ENCODE assay signal across 10 cellular contexts in the genomic region with DNA sequence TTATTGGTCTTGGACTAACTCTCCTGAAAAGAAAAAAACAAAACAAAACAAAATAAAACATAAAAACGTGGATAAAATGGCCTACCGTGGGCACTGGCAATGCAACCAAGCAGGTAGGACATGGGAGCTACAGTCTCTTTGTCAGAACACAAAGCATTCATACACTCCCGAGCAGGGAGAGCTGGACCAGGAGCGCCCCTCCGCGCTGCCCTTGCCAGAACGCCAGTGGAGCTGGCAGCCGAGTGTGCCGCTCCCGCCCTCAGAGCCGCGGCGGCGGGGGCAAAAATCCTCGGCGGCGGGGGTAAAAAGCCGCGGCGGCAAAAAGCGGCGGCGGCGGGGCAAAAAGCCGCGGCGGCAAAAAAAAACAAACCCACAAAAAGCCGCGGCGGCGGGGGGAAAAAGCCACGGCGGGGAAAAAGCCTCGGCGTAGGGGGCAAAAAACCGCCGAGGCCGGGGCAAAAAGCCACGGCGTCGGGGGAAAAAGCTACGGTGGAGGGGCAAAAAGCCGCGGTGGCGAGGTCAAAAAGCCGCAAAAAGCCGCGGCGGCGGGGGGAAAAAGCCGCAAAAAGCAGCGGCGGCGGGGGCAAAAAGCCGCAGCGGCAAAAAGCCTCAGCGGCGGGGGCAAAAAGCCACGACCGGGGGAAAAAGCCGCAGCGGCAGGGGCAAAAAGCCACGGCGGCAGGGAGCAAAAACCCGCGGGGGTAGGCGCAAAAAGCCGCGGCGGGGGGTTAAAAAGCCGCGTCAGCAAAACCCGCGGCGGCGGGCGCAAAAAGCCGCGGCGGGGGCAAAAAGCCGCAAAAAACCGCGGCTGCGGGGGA.
DNase-seq lines count a peak whose midpoint lies in the region; ATAC-seq and TF ChIP-seq lines count a peak whose summit lies in the region.
"Had no signal": no experiment of that assay in that cellular context is flagged by ENCODE, and none has a peak within 500 bp of the region (broad histone marks: within the 10 kb centered on the region; RNA-seq: fewer than 3 reads in every experiment).

No MANE protein-coding gene starts in this region.

- peak overlapping the region; percentile 45 for H3K4me3 Mint-ChIP-seq in activated CD4-positive, alpha-beta T cell treated with anti-CD3 and anti-CD28 coated beads, Interleukin-2, amount 10 ng/mL, durations not matched to agents 7 days and 5 days
- H3K4me3 Mint-ChIP-seq in GM23338: no peak overlapping the region
- H3K4me3 Mint-ChIP-seq: brain had no signal

- H3K4me3 ChIP-seq in tibial artery (peak overlapping the region; percentile 38 to 53), GM23338 (no peak overlapping the region)

- H3K4me2 ChIP-seq in GM23338: no peak overlapping the region

- POLR2A ChIA-PET in activated CD4-positive, alpha-beta T cell treated with anti-CD3 and anti-CD28 coated beads, Interleukin-2, amount 10 ng/mL, durations not matched to agents 7 days and 5 days (lab: Charles Lee): no interaction called here

- no peaks in the 10 kb centered on the region for H3K79me2 ChIP-seq in GM23338 (replicated peaks; ENCODE audit: insufficient read depth)

- peaks cover 0 to 18% (median 0%) of the 10 kb centered on the region in 3 donors for H3K9me3 ChIP-seq in tibial artery

- peaks cover 0 to 15% (median 7%) of the 10 kb centered on the region in 4 donors for H3K4me1 ChIP-seq in tibial artery
- no peaks in the 10 kb centered on the region for H3K4me1 ChIP-seq in GM23338 (ENCODE audit: insufficient read depth)

- H3K27ac ChIP-seq in tibial artery: no peak overlapping the region
- H3K27ac ChIP-seq in GM23338 (ENCODE audit: low read depth): no peak overlapping the region

- in situ Hi-C loops in SK-MEL-5 (cut with HindIII; ENCODE audit: low pct_unique_long_range_greater_than_20kb, low sequenced_read_pairs): no loop called here

- intact Hi-C loops in tibial artery (cut with DNase I; ENCODE audit: low total_unique reads): no loop called here

- H3K27ac Mint-ChIP-seq in activated CD4-positive, alpha-beta T cell treated with anti-CD3 and anti-CD28 coated beads, Interleukin-2, amount 10 ng/mL, durations not matched to agents 7 days and 5 days: peak overlapping the region; percentile 66
- H3K27ac Mint-ChIP-seq in GM23338: no peak overlapping the region
- H3K27ac Mint-ChIP-seq: brain had no signal

- H3K9me3 Mint-ChIP-seq in activated CD4-positive, alpha-beta T cell treated with anti-CD3 and anti-CD28 coated beads, Interleukin-2, amount 10 ng/mL, durations not matched to agents 7 days and 5 days: peaks cover 6% of the 10 kb centered on the region
- peaks cover 80% of the 10 kb centered on the region for H3K9me3 Mint-ChIP-seq in GM23338

- H3K9me2 ChIP-seq in GM23338 (ENCODE audit: insufficient read depth): no peaks in the 10 kb centered on the region

- H3F3A ChIP-seq in GM23338 (replicated peaks; ENCODE audit: low read depth): no peaks in the 10 kb centered on the region

- TF ChIP-seq CTCF in tibial artery (IDR thresholded peaks at IDR 0.05): no peak
- TF ChIP-seq CTCF in GM23338 (conservative IDR thresholded peaks at IDR 0.05; ENCODE audit: low read depth in 2 of 2): no peak

- H2AFZ ChIP-seq in GM23338: no peak overlapping the region

- peaks cover 2% of the 10 kb centered on the region for H3K4me1 Mint-ChIP-seq in activated CD4-positive, alpha-beta T cell treated with anti-CD3 and anti-CD28 coated beads, Interleukin-2, amount 10 ng/mL, durations not matched to agents 7 days and 5 days
- no peaks in the 10 kb centered on the region for H3K4me1 Mint-ChIP-seq in GM23338
- H3K4me1 Mint-ChIP-seq: brain had no signal

- peaks cover 15% of the 10 kb centered on the region for H3K27me3 Mint-ChIP-seq in activated CD4-positive, alpha-beta T cell treated with anti-CD3 and anti-CD28 coated beads, Interleukin-2, amount 10 ng/mL, durations not matched to agents 7 days and 5 days
- H3K27me3 Mint-ChIP-seq in GM23338 (ENCODE audit: insufficient read depth, low read depth, poor library complexity): peaks cover 3% of the 10 kb centered on the region
- H3K27me3 Mint-ChIP-seq: brain; CD4-positive, CD25-positive, alpha-beta regulatory T cell had no signal

- no peak for ATAC-seq in GM23338

- CTCF ChIA-PET in activated CD4-positive, alpha-beta T cell treated with anti-CD3 and anti-CD28 coated beads, Interleukin-2, amount 10 ng/mL, durations not matched to agents 7 days and 5 days (lab: Charles Lee): no interaction called here

- no peak for DNase-seq in activated CD4-positive, alpha-beta T cell treated with anti-CD3 and anti-CD28 coated beads, Interleukin-2, amount 10 ng/mL, durations not matched to agents 7 days and 5 days
- no peak for DNase-seq in activated CD4-positive, alpha-beta T cell treated with anti-CD3 and anti-CD28 coated beads for 4 hours
- peak; percentile 53 for DNase-seq in SK-MEL-5 (ENCODE audit: low read depth, low spot score)
- DNase-seq in islet precursor cell: peak; percentile 29
- no peak for DNase-seq in tibial artery
- no peak for DNase-seq in GM23338 (ENCODE audit: low spot score)
- no peak for DNase-seq in activated effector memory CD4-positive, alpha-beta T cell treated with Interleukin-2 at 50 U/mL for 16 hours
- DNase-seq in SW480 (ENCODE audit: low spot score): no peak
- DNase-seq: CD4-positive, CD25-positive, alpha-beta regulatory T cell had no signal

- H3K36me3 ChIP-seq in tibial artery (no peaks in the 10 kb centered on the region), GM23338 (ENCODE audit: insufficient read depth) (no peaks in the 10 kb centered on the region; the same call in 1 of the 2 replicates)

- H3K27me3 ChIP-seq in tibial artery: peaks cover 0 to 19% of the 10 kb centered on the region in 2 donors
- H3K27me3 ChIP-seq in GM23338 (ENCODE audit: insufficient read depth): no peaks in the 10 kb centered on the region

- no peaks in the 10 kb centered on the region for H3K36me3 Mint-ChIP-seq in activated CD4-positive, alpha-beta T cell treated with anti-CD3 and anti-CD28 coated beads, Interleukin-2, amount 10 ng/mL, durations not matched to agents 7 days and 5 days (ENCODE audit: low read depth)
- H3K36me3 Mint-ChIP-seq in GM23338 (ENCODE audit: low read depth): peaks cover 24% of the 10 kb centered on the region; the same call in 2 of the 3 replicates
- H3K36me3 Mint-ChIP-seq: brain; CD4-positive, CD25-positive, alpha-beta regulatory T cell had no signal

- no peaks in the 10 kb centered on the region for H4K20me1 ChIP-seq in GM23338 (replicated peaks; ENCODE audit: insufficient read depth)

TF ChIP-seq in GM23338, 12 proteins besides CTCF, POLR2A, EP300 and RAD21 (continues in another document):
- no peak for TF ChIP-seq EZH2phosphoT487 (IDR thresholded peaks at IDR 0.05; ENCODE audit: unreplicated experiment)
- TF ChIP-seq ZNF114 (CRISPR knock-in tag; IDR thresholded peaks at IDR 0.05): no peak
- no peak for TF ChIP-seq NANOG (IDR thresholded peaks at IDR 0.05; ENCODE audit: borderline replicate concordance)

Comparison
In these comparisons a context has a peak if more than half of its experiments do, and no peak if none do; other contexts are left out.
1. DNase-seq: peak in SK-MEL-5 (single experiment) and islet precursor cell (single experiment); none in activated CD4-positive, alpha-beta T cell treated with anti-CD3 and anti-CD28 coated beads, Interleukin-2, amount 10 ng/mL, durations not matched to agents 7 days and 5 days (single experiment), activated CD4-positive, alpha-beta T cell treated with anti-CD3 and anti-CD28 coated beads for 4 hours (0 of 2), tibial artery (0 of 2), GM23338 (single experiment), activated effector memory CD4-positive, alpha-beta T cell treated with Interleukin-2 at 50 U/mL for 16 hours (single experiment) and SW480 (single experiment).